20 cellular contexts compared by ENCODE assay signal in genomic region chr19:2834294-2834871, GRCh38. TPM values are rescaled to one million over a fixed set of nuclear protein-coding genes. Genes with fewer than 3 reads are reported as not detected.
"Had no signal": no experiment of that assay in that cellular context is flagged by ENCODE, and none has a peak within 500 bp of the region (broad histone marks: within the 10 kb centered on the region; RNA-seq: fewer than 3 reads in every experiment).

No MANE protein-coding gene starts in this region.

- H3K27ac ChIP-seq: colonic mucosa, left lung, thyroid gland, VCaP had no signal

- ATAC-seq: activated CD8-positive, alpha-beta memory T cell treated with anti-CD3 and anti-CD28 coated beads, Interleukin-2, amount 10 ng/mL, durations not matched to agents 7 days and 5 days; left lung; sciatic nerve had no signal

- H3K27ac Mint-ChIP-seq: activated CD4-positive, alpha-beta memory T cell treated with anti-CD3 and anti-CD28 coated beads for 36 hours; activated CD8-positive, alpha-beta memory T cell treated with anti-CD3 and anti-CD28 coated beads, Interleukin-2, amount 10 ng/mL, durations not matched to agents 7 days and 5 days; activated naive CD4-positive, alpha-beta T cell treated with anti-CD3 and anti-CD28 coated beads, Interleukin-2, amount 10 ng/mL, durations not matched to agents 7 days and 5 days; nephron had no signal

- H3K4me1 ChIP-seq: colonic mucosa, left lung, thyroid gland had no signal

- H3K4me3 Mint-ChIP-seq: activated CD4-positive, alpha-beta memory T cell treated with anti-CD3 and anti-CD28 coated beads for 36 hours; activated CD8-positive, alpha-beta memory T cell treated with anti-CD3 and anti-CD28 coated beads, Interleukin-2, amount 10 ng/mL, durations not matched to agents 7 days and 5 days; activated naive CD4-positive, alpha-beta T cell treated with anti-CD3 and anti-CD28 coated beads, Interleukin-2, amount 10 ng/mL, durations not matched to agents 7 days and 5 days; nephron had no signal

- H3K9me3 ChIP-seq: thyroid gland had no signal

- DNase-seq: activated CD4-positive, alpha-beta memory T cell treated with anti-CD3 and anti-CD28 coated beads for 36 hours; activated CD8-positive, alpha-beta memory T cell treated with anti-CD3 and anti-CD28 coated beads, Interleukin-2, amount 10 ng/mL, durations not matched to agents 7 days and 5 days; activated naive CD4-positive, alpha-beta T cell treated with anti-CD3 and anti-CD28 coated beads, Interleukin-2, amount 10 ng/mL, durations not matched to agents 7 days and 5 days; activated T-cell treated with anti-CD3 and anti-CD28 coated beads, Interleukin-2, amount 50 U/mL, for 1 hour; caudate nucleus; colonic mucosa; effector CD4-positive, alpha-beta T cell; foreskin fibroblast; hypothalamus; kidney; left lung; stimulated activated CD4-positive, alpha-beta T cell treated with anti-CD3 and anti-CD28 coated beads, Interleukin-1b, Interleukin-23, amount 100 ng/mL, for 48 hours; T-helper 1 cell; thyroid gland had no signal

- H3K4me1 Mint-ChIP-seq: activated CD8-positive, alpha-beta memory T cell treated with anti-CD3 and anti-CD28 coated beads, Interleukin-2, amount 10 ng/mL, durations not matched to agents 7 days and 5 days; activated naive CD4-positive, alpha-beta T cell treated with anti-CD3 and anti-CD28 coated beads, Interleukin-2, amount 10 ng/mL, durations not matched to agents 7 days and 5 days; nephron had no signal

- H3K27me3 Mint-ChIP-seq: activated CD4-positive, alpha-beta memory T cell treated with anti-CD3 and anti-CD28 coated beads for 36 hours; activated CD8-positive, alpha-beta memory T cell treated with anti-CD3 and anti-CD28 coated beads, Interleukin-2, amount 10 ng/mL, durations not matched to agents 7 days and 5 days; activated naive CD4-positive, alpha-beta T cell treated with anti-CD3 and anti-CD28 coated beads, Interleukin-2, amount 10 ng/mL, durations not matched to agents 7 days and 5 days had no signal

- FAIRE-seq: kidney, urothelium cell line had no signal

- H3K27me3 ChIP-seq: colonic mucosa, left lung, thyroid gland had no signal

- H3K4me3 ChIP-seq: colonic mucosa, left lung, thyroid gland had no signal

RNA-seq across cellular contexts. Expression of gene ZNF556, which starts 32.8 kb away (rescaled TPM):
- total RNA-seq: activated CD4-positive, alpha-beta memory T cell treated with anti-CD3 and anti-CD28 coated beads for 36 hours; activated CD8-positive, alpha-beta memory T cell treated with anti-CD3 and anti-CD28 coated beads, Interleukin-2, amount 10 ng/mL, durations not matched to agents 7 days and 5 days; left lung; mesenteric fat pad; pulmonary artery endothelial cell; thyroid gland had no signal
